Comparison of ENCODE assay signal across 8 cellular contexts in the genomic region with DNA sequence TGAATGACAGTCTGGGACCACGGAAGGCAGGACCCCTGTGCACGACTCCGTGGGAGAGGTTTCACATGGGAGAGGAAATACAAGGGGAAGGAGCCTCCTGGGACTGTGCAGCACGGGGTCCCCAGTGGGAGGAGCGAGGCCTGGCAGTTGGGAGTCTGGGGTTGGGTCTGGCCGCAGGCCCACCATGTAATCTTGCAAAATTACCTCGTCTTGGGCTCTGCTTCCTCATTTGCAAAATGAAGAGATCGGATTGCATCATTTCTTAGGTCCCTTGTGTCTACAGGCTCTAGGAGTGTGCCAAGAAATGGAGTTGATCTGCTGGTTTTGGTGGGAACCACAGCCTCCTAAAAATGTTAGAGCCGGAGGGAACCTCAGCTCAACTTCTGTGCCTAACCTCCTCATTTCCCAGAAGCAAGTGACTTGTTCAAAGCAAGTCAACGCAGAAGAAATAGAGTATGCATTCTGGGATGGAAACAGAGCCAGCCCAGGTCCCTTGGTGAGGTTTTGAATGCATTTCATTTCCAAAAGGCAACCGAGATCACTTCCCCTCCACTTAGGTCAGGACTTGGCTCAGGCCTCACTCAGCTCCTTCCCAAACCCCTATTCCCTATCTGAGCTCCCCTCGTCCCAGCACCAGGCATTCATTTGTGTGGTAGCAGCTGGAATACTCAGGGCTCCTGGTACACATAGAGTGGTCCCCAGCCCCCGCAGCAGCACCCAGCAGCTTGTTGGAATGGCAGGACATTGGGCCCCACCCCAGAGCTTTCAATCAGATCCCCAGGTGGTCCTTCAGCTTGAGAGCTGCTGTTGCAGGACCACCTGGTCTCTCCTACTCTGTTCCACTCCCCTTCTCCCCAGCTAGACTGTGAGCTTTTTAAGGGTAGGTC.
A peak's percentile ranks its signal among the peaks of the same experiment; 100 is the strongest.
DNase-seq lines count a peak whose midpoint lies in the region; ATAC-seq and TF ChIP-seq lines count a peak whose summit lies in the region.

No MANE protein-coding gene starts in this region.

- H3K27ac ChIP-seq in WERI-Rb-1 (peak overlapping the region; percentile 83), hepatocyte (peak overlapping the region; percentile 14)

- H2AFZ ChIP-seq in hepatocyte: peak overlapping the region; percentile 38

- H3K4me3 ChIP-seq in WERI-Rb-1 (ENCODE audit: low read depth, low read length): no peak overlapping the region
- no peak overlapping the region for H3K4me3 ChIP-seq in hepatocyte

- peaks cover 26% of the 10 kb centered on the region for H3K27me3 Mint-ChIP-seq in type B pancreatic cell

- peaks cover 14% of the 10 kb centered on the region for H3K4me1 ChIP-seq in hepatocyte (ENCODE audit: insufficient read depth)

- H3K36me3 ChIP-seq in WERI-Rb-1 (no peaks in the 10 kb centered on the region), hepatocyte (replicated peaks; ENCODE audit: insufficient read depth, low read depth) (no peaks in the 10 kb centered on the region)

- DNase-seq in NCI-H2107 treated with DMSO at 0.1 percent for 48 hours (lab: John Stamatoyannopoulos, UW; ENCODE audit: unreplicated experiment) (peak; percentile 45), NCI-H2107 (lab: John Stamatoyannopoulos, UW) (no peak), WERI-Rb-1 (no peak), hepatocyte (ENCODE audit: low spot score) (no peak), type B pancreatic cell (ENCODE audit: extremely low spot score, unreplicated experiment) (peak; percentile 67), COR-L47 (lab: John Stamatoyannopoulos, UW) (no peak), COLO829 (ENCODE audit: low spot score) (no peak)

- no peaks in the 10 kb centered on the region for H3K9me2 ChIP-seq in hepatocyte (replicated peaks; ENCODE audit: insufficient read depth)

- no peaks in the 10 kb centered on the region for H3K79me2 ChIP-seq in hepatocyte

- H3K36me3 Mint-ChIP-seq in type B pancreatic cell: no peaks in the 10 kb centered on the region

- no peak for ATAC-seq in GM18873 (IDR thresholded peaks at IDR 0.05; ENCODE audit: low FRiP score, unreplicated experiment)

- peaks cover 30% of the 10 kb centered on the region for H3K4me1 Mint-ChIP-seq in type B pancreatic cell (ENCODE audit: unreplicated experiment)

- H3K9me3 Mint-ChIP-seq in type B pancreatic cell: no peaks in the 10 kb centered on the region

- no peak for TF ChIP-seq CTCF in WERI-Rb-1 (IDR thresholded peaks at IDR 0.05; ENCODE audit: low read depth, low read length)
- no peak for TF ChIP-seq CTCF in hepatocyte (IDR thresholded peaks at IDR 0.05; ENCODE audit: poor library complexity)
- TF ChIP-seq CTCF in type B pancreatic cell (conservative IDR thresholded peaks at IDR 0.05): no peak

- H3K4me2 ChIP-seq in hepatocyte: no peak overlapping the region

- WGBS in hepatocyte (ENCODE audit: low lambda C conversion rate, missing lambda C conversion rate): 70% methylated on average over 13 of the region's 13 CpGs

- H3K27me3 ChIP-seq in WERI-Rb-1 (ENCODE audit: insufficient read depth, low read depth, severe bottlenecking) (no peaks in the 10 kb centered on the region), hepatocyte (no peaks in the 10 kb centered on the region)

- peak overlapping the region; percentile 19 for H3K27ac Mint-ChIP-seq in type B pancreatic cell

- H3K4me3 Mint-ChIP-seq in type B pancreatic cell: peak overlapping the region; percentile 41

- H3K9me3 ChIP-seq in WERI-Rb-1 (ENCODE audit: severe bottlenecking): no peaks in the 10 kb centered on the region
- no peaks in the 10 kb centered on the region for H3K9me3 ChIP-seq in hepatocyte (ENCODE audit: low read depth)

- no peaks in the 10 kb centered on the region for H4K20me1 ChIP-seq in hepatocyte (ENCODE audit: insufficient read depth, poor library complexity, severe bottlenecking)

Comparison
In these comparisons a context has a peak if more than half of its experiments do, and no peak if none do; other contexts are left out.
1. DNase-seq: peak in NCI-H2107 treated with DMSO at 0.1 percent for 48 hours (single experiment) and type B pancreatic cell (single experiment); none in NCI-H2107 (single experiment), WERI-Rb-1 (single experiment), hepatocyte (single experiment), COR-L47 (single experiment) and COLO829 (single experiment).